ENCODE assay signal across 23 cellular contexts in the genomic region with DNA sequence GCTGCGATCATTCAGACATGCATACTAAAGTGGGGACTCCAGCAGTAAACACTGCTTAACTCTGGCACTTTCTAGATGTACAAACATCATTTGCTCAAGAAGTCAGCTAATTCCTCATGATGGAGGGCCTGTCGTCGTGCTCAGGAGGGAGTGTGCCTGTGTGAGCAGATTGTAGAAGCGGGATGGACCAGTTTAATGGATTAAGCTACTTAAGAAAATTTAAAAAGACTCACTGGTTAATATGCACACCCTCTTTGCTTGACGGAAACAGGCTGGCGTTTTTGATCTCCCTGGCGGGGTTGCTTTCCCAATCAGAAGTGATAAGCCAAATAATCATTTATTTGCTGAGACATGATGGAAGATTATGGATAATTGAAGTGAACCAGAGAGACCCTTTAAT.
DNase-seq lines count a peak whose midpoint lies in the region; ATAC-seq lines count a peak whose summit lies in the region.
"Had no signal": no experiment of that assay in that cellular context is flagged by ENCODE, and none has a peak within 500 bp of the region (broad histone marks: within the 10 kb centered on the region; RNA-seq: fewer than 3 reads in every experiment).

No MANE protein-coding gene starts in this region.

- no peak overlapping the region for H3K18ac ChIP-seq in trophoblast cell (ENCODE audit: low read length)

- no peak overlapping the region for H4K12ac ChIP-seq in trophoblast cell (ENCODE audit: low read depth, low read length)

- H2BK120ac ChIP-seq in trophoblast cell (ENCODE audit: insufficient read depth, low read length, poor library complexity): no peak overlapping the region

- no peaks in the 10 kb centered on the region for H3K36me3 Mint-ChIP-seq in activated T-helper 2 cell treated with anti-CD3 and anti-CD28 coated beads, Interferon-gamma antibody, Interleukin-2, Interleukin-4, amounts not matched to agents 10 μg/mL and 5 μg/mL and 100 μg/mL, durations not matched to agents 14 hours and 24 hours and 36 hours (ENCODE audit: low read depth)
- H3K36me3 Mint-ChIP-seq: IgD-negative memory B cell had no signal

- no peak overlapping the region for H2BK5ac ChIP-seq in trophoblast cell (ENCODE audit: low read depth, low read length, poor library complexity)

- no CpG with 5 or more reads among the region's 7 CpGs for WGBS in trophoblast cell (ENCODE audit: extremely low coverage, insufficient coverage, insufficient read length)

- ATAC-seq in esophagus mucosa: peak; percentile 73
- no peak for ATAC-seq in GM19452 (IDR thresholded peaks at IDR 0.05; ENCODE audit: unreplicated experiment)
- no peak for ATAC-seq in HG03097 (IDR thresholded peaks at IDR 0.05; ENCODE audit: low FRiP score, unreplicated experiment)
- ATAC-seq: GM12878 had no signal

- peaks cover 11% of the 10 kb centered on the region for H3K79me1 ChIP-seq in trophoblast cell (ENCODE audit: low read length)

- H3K9me3 ChIP-seq in trophoblast cell (ENCODE audit: insufficient read depth, low read depth, low read length): no peaks in the 10 kb centered on the region
- H3K9me3 ChIP-seq: HAP-1, MG63 had no signal

- no peak overlapping the region for H2BK12ac ChIP-seq in trophoblast cell (ENCODE audit: low read length)

- no peak overlapping the region for H3K9ac ChIP-seq in trophoblast cell (ENCODE audit: low read length)
- H3K9ac ChIP-seq: GM23248 had no signal

- H3K23ac ChIP-seq in trophoblast cell (ENCODE audit: low read length): no peak overlapping the region

- no peak overlapping the region for H3K27ac Mint-ChIP-seq in activated T-helper 2 cell treated with anti-CD3 and anti-CD28 coated beads, Interferon-gamma antibody, Interleukin-2, Interleukin-4, amounts not matched to agents 10 μg/mL and 5 μg/mL and 100 μg/mL, durations not matched to agents 14 hours and 24 hours and 36 hours
- H3K27ac Mint-ChIP-seq: IgD-negative memory B cell had no signal

- no peaks in the 10 kb centered on the region for H3K9me3 Mint-ChIP-seq in activated T-helper 2 cell treated with anti-CD3 and anti-CD28 coated beads, Interferon-gamma antibody, Interleukin-2, Interleukin-4, amounts not matched to agents 10 μg/mL and 5 μg/mL and 100 μg/mL, durations not matched to agents 14 hours and 24 hours and 36 hours
- H3K9me3 Mint-ChIP-seq: IgD-negative memory B cell had no signal

- H3K36me3 ChIP-seq in trophoblast cell (ENCODE audit: control insufficient read depth in 1 of 2, insufficient read depth in 2 of 2, low read length in 2 of 2): no peaks in the 10 kb centered on the region
- H3K36me3 ChIP-seq: HAP-1, MG63 had no signal

- intact Hi-C loops in activated T-helper 2 cell treated with anti-CD3 and anti-CD28 coated beads, Interferon-gamma antibody, Interleukin-2, Interleukin-4, amounts not matched to agents 10 μg/mL and 5 μg/mL and 100 μg/mL, durations not matched to agents 14 hours and 24 hours and 36 hours (cut with micrococcal nuclease): no loop called here

- no peak overlapping the region for H3K14ac ChIP-seq in trophoblast cell (ENCODE audit: low read length)

- no peak overlapping the region for H3K27ac ChIP-seq in trophoblast cell (ENCODE audit: low read depth, low read length)
- H3K27ac ChIP-seq: 22Rv1, C4-2B, GM23248 had no signal

- no peaks in the 10 kb centered on the region for H3K27me3 ChIP-seq in trophoblast cell (ENCODE audit: insufficient read depth, low read length)
- H3K27me3 ChIP-seq: MG63 had no signal

- DNase-seq in NCI-H1417 (lab: John Stamatoyannopoulos, UW) (peak in 2 of 3 experiments; percentile 6 to 42), NCI-H1417 treated with DMSO at 0.1 percent for 48 hours (lab: John Stamatoyannopoulos, UW) (no peak), SK-N-DZ (ENCODE audit: low spot score) (peak; percentile 26), trophoblast cell (no peak)
- DNase-seq in activated T-helper 2 cell treated with anti-CD3 and anti-CD28 coated beads, Interferon-gamma antibody, Interleukin-2, Interleukin-4, amounts not matched to agents 10 μg/mL and 5 μg/mL and 100 μg/mL, durations not matched to agents 14 hours and 24 hours and 36 hours (ENCODE audit: low spot score): no peak
- DNase-seq: AML-193, EL, GM23248, Karpas-422, MG63, NCI-H1048, NCI-H146, NCI-H2029 treated with DMSO at 0.1 percent for 48 hours, NCI-H446 treated with DMSO at 0.1 percent for 48 hours, NCI-H774 had no signal

- no peak overlapping the region for H3K4me2 ChIP-seq in trophoblast cell (ENCODE audit: low read length)

- H3K4ac ChIP-seq in trophoblast cell (ENCODE audit: low read depth, low read length): no peak overlapping the region

- H2AK5ac ChIP-seq in trophoblast cell (ENCODE audit: low read length): peak overlapping the region; percentile 53

- peaks cover 3% of the 10 kb centered on the region for H3K79me2 ChIP-seq in trophoblast cell (ENCODE audit: control insufficient read depth, insufficient read depth, low read length, poor library complexity)

- no peak overlapping the region for H4K8ac ChIP-seq in trophoblast cell (ENCODE audit: low read depth, low read length)

- no peak overlapping the region for H4K91ac ChIP-seq in trophoblast cell (ENCODE audit: low read depth, low read length)

- no peak overlapping the region for H3K4me3 ChIP-seq in trophoblast cell (ENCODE audit: low read depth, low read length)
- H3K4me3 ChIP-seq: GM12878, GM23248, HAP-1, MG63 had no signal

- peaks cover 4% of the 10 kb centered on the region for H3K27me3 Mint-ChIP-seq in activated T-helper 2 cell treated with anti-CD3 and anti-CD28 coated beads, Interferon-gamma antibody, Interleukin-2, Interleukin-4, amounts not matched to agents 10 μg/mL and 5 μg/mL and 100 μg/mL, durations not matched to agents 14 hours and 24 hours and 36 hours (ENCODE audit: low read depth)

- no peak overlapping the region for H3K4me3 Mint-ChIP-seq in activated T-helper 2 cell treated with anti-CD3 and anti-CD28 coated beads, Interferon-gamma antibody, Interleukin-2, Interleukin-4, amounts not matched to agents 10 μg/mL and 5 μg/mL and 100 μg/mL, durations not matched to agents 14 hours and 24 hours and 36 hours (ENCODE audit: low read depth)
- H3K4me3 Mint-ChIP-seq: IgD-negative memory B cell had no signal

- H3K4me1 Mint-ChIP-seq in activated T-helper 2 cell treated with anti-CD3 and anti-CD28 coated beads, Interferon-gamma antibody, Interleukin-2, Interleukin-4, amounts not matched to agents 10 μg/mL and 5 μg/mL and 100 μg/mL, durations not matched to agents 14 hours and 24 hours and 36 hours (ENCODE audit: low read depth): no peaks in the 10 kb centered on the region
- H3K4me1 Mint-ChIP-seq: IgD-negative memory B cell had no signal

- no peak overlapping the region for H2AFZ ChIP-seq in trophoblast cell (ENCODE audit: insufficient read depth, low read length, poor library complexity)
- H2AFZ ChIP-seq: GM23248 had no signal

- peaks cover 14 to 24% of the 10 kb centered on the region in 2 experiments for H3K4me1 ChIP-seq in trophoblast cell (ENCODE audit: control insufficient read depth in 1 of 2, insufficient read depth in 2 of 2, low read length in 2 of 2)

Comparison
In these comparisons a context has a peak if more than half of its experiments do, and no peak if none do; other contexts are left out.
1. DNase-seq: peak in NCI-H1417 (2 of 3) and SK-N-DZ (single experiment); none in NCI-H1417 treated with DMSO at 0.1 percent for 48 hours (single experiment), trophoblast cell (0 of 2) and activated T-helper 2 cell treated with anti-CD3 and anti-CD28 coated beads, Interferon-gamma antibody, Interleukin-2, Interleukin-4, amounts not matched to agents 10 μg/mL and 5 μg/mL and 100 μg/mL, durations not matched to agents 14 hours and 24 hours and 36 hours (single experiment).